ENCODE assay signal across 16 cellular contexts in genomic region chr5:121432-121831, GRCh38. TPM values are rescaled to one million over a fixed set of nuclear protein-coding genes. Genes with fewer than 3 reads are reported as not detected.
DNase-seq lines count a peak whose midpoint lies in the region; ATAC-seq, FAIRE-seq and TF ChIP-seq lines count a peak whose summit lies in the region.
"Had no signal": no experiment of that assay in that cellular context is flagged by ENCODE, and none has a peak within 500 bp of the region (broad histone marks: within the 10 kb centered on the region; RNA-seq: fewer than 3 reads in every experiment).

No MANE protein-coding gene starts in this region.

- no peaks in the 10 kb centered on the region for H3K27me3 Mint-ChIP-seq in WTC11 (ENCODE audit: low read depth)

- TF ChIP-seq CTCF in HepG2 (CRISPR knock-in tag; IDR thresholded peaks at IDR 0.05) (no peak), right lobe of liver (IDR thresholded peaks at IDR 0.05) (no peak), WTC11 (IDR thresholded peaks at IDR 0.05) (no peak)

- H3K4ac ChIP-seq in mesendoderm (ENCODE audit: low read depth, low read length) = no peak overlapping the region

- POLR2A ChIA-PET in HepG2 (lab: Yijun Ruan, JAX) (no interaction called here), WTC11 (lab: Charles Lee) (no interaction called here)

- no peak overlapping the region for H3K23ac ChIP-seq in mesendoderm (ENCODE audit: low read length)

- TF ChIP-seq POLR2A in HepG2 (IDR thresholded peaks at IDR 0.05; ENCODE audit: insufficient read depth in 1 of 2, low read depth in 2 of 2, low read length in 2 of 2) (no peak), right lobe of liver (IDR thresholded peaks at IDR 0.05) (no peak)

- H3K4me1 ChIP-seq in HepG2 (ENCODE audit: insufficient read depth, low read length) = no peaks in the 10 kb centered on the region
- no peaks in the 10 kb centered on the region for H3K4me1 ChIP-seq in right lobe of liver
- H3K4me1 ChIP-seq in mesendoderm (ENCODE audit: control insufficient read depth, low read depth, low read length) = no peaks in the 10 kb centered on the region
- H3K4me1 ChIP-seq: A549, BE2C had no signal

- no peak overlapping the region for H2BK120ac ChIP-seq in mesendoderm (ENCODE audit: low read depth, low read length)

- H3K4me3 ChIP-seq in HepG2 (replicated peaks in 1 of 3; ENCODE audit: insufficient read depth in 1 of 3, low read depth in 2 of 3, low read length in 3 of 3) = no peak overlapping the region
- no peak overlapping the region for H3K4me3 ChIP-seq in right lobe of liver
- H3K4me3 ChIP-seq in mesendoderm (ENCODE audit: low read length) = no peak overlapping the region
- H3K4me3 ChIP-seq: A549, HAP-1 had no signal

- H2BK5ac ChIP-seq in mesendoderm (ENCODE audit: low read length) = no peak overlapping the region

- H3K18ac ChIP-seq in mesendoderm (ENCODE audit: low read length) = no peak overlapping the region

- intact Hi-C loops in HepG2 (cut with micrococcal nuclease; ENCODE audit: unreplicated experiment) (no loop called here), right lobe of liver (cut with DNase I) (no loop called here)

- ATAC-seq in HepG2 (no peak), right lobe of liver (no peak), WTC11 (no peak), GM19328 (IDR thresholded peaks at IDR 0.05; ENCODE audit: unreplicated experiment) (no peak)
- ATAC-seq: A549 had no signal

- TF ChIP-seq EP300 in HepG2 (IDR thresholded peaks at IDR 0.05; ENCODE audit: low read depth in 2 of 2, low read length in 2 of 2) (no peak), HepG2 (CRISPR knock-in tag; IDR thresholded peaks at IDR 0.05; ENCODE audit: borderline replicate concordance) (no peak), Ishikawa (IDR thresholded peaks at IDR 0.05; ENCODE audit: borderline replicate concordance) (no peak)

- no peaks in the 10 kb centered on the region for H3K79me2 ChIP-seq in HepG2 (ENCODE audit: insufficient read depth, low read length)
- H3K79me2 ChIP-seq in mesendoderm (ENCODE audit: control insufficient read depth, insufficient read depth, low read length) = peaks cover under 1% of the 10 kb centered on the region

- peaks cover 2% of the 10 kb centered on the region for H3K79me1 ChIP-seq in mesendoderm (ENCODE audit: low read length)

- H3K9ac ChIP-seq in HepG2 (ENCODE audit: insufficient read depth, low read depth, low read length) = no peak overlapping the region
- H3K9ac ChIP-seq in mesendoderm (ENCODE audit: low read length) = no peak overlapping the region

- no TSS peak for BruUV-seq in HepG2 (replicated peaks; lab: Mats Ljungman, UMichigan)

- H3K9me3 Mint-ChIP-seq in WTC11 = peaks cover 66% of the 10 kb centered on the region

- no peak for DNase-seq in HepG2 (ENCODE audit: low spot score)
- no peak for DNase-seq in right lobe of liver
- no peak for DNase-seq in WTC11 (ENCODE audit: low spot score)
- peak; percentile 34 for DNase-seq in mesendoderm
- no peak for DNase-seq in SW 1271 (lab: John Stamatoyannopoulos, UW)
- DNase-seq in NCI-H226 = no peak
- DNase-seq: BE2C; CD8-positive, alpha-beta memory T cell; DMS53; GOT3; Karpas-422 had no signal

- H3K27me3 ChIP-seq in HepG2 (ENCODE audit: control insufficient read depth in 1 of 2, insufficient read depth in 2 of 2, low read length in 2 of 2) (no peaks in the 10 kb centered on the region; a peak in 1 of 5 replicates), right lobe of liver (no peaks in the 10 kb centered on the region), mesendoderm (ENCODE audit: insufficient read depth, low read length, poor library complexity) (no peaks in the 10 kb centered on the region)
- H3K27me3 ChIP-seq: BE2C had no signal

- no peak for FAIRE-seq in HepG2 (lab: Jason Lieb, UNC)
- FAIRE-seq: A549 had no signal

- no peak overlapping the region for H3K4me2 ChIP-seq in HepG2 (ENCODE audit: low read depth, low read length)
- H3K4me2 ChIP-seq in mesendoderm (ENCODE audit: low read length) = no peak overlapping the region
- H3K4me2 ChIP-seq: A549 had no signal

- H3K56ac ChIP-seq in mesendoderm (ENCODE audit: low read length) = no peak overlapping the region

- no peaks in the 10 kb centered on the region for H4K20me1 ChIP-seq in HepG2 (ENCODE audit: insufficient read depth, low read length)

- no peak overlapping the region for H2BK15ac ChIP-seq in mesendoderm (replicated peaks; ENCODE audit: low read depth)

- H3K9me3 ChIP-seq in HepG2 (ENCODE audit: low read length) (peaks cover 17% of the 10 kb centered on the region), right lobe of liver (no peaks in the 10 kb centered on the region)
- H3K9me3 ChIP-seq: BE2C had no signal

- no peak overlapping the region for H2AFZ ChIP-seq in HepG2 (ENCODE audit: low read length)

- peaks cover 12% of the 10 kb centered on the region for H3K4me1 Mint-ChIP-seq in WTC11
- H3K4me1 Mint-ChIP-seq: CD14-positive monocyte; CD8-positive, alpha-beta memory T cell had no signal

- H3K4me3 Mint-ChIP-seq in WTC11 = no peak overlapping the region
- H3K4me3 Mint-ChIP-seq: CD14-positive monocyte; CD8-positive, alpha-beta memory T cell had no signal

- H3K36me3 ChIP-seq in HepG2 (replicated peaks in 1 of 2; ENCODE audit: control insufficient read depth in 1 of 2, insufficient read depth in 2 of 2, low read length in 2 of 2) (no peaks in the 10 kb centered on the region), right lobe of liver (no peaks in the 10 kb centered on the region), mesendoderm (ENCODE audit: control insufficient read depth, insufficient read depth, low read length) (peaks cover 5% of the 10 kb centered on the region)
- H3K36me3 ChIP-seq: BE2C had no signal

- CTCF ChIA-PET in HepG2 (lab: Yijun Ruan, JAX; ENCODE audit: low intra/inter-chr PET ratio, low total read pairs) = no interaction called here
- CTCF ChIA-PET in WTC11 (lab: Charles Lee) = no interaction called here

- TF ChIP-seq RAD21 in HepG2 (CRISPR knock-in tag; IDR thresholded peaks at IDR 0.05) (no peak), Ishikawa (IDR thresholded peaks at IDR 0.05; ENCODE audit: low read depth) (no peak)

- H4K8ac ChIP-seq in mesendoderm (ENCODE audit: low read depth, low read length) = no peak overlapping the region

- in situ Hi-C loops in HepG2 (cut with HindIII; ENCODE audit: extremely low pct_ligation_motif_present, low pct_unique_long_range_greater_than_20kb) = no loop called here

- H4K5ac ChIP-seq in mesendoderm (ENCODE audit: low read length) = no peak overlapping the region

- H3K27ac ChIP-seq in HepG2 (ENCODE audit: extremely low read length, insufficient read depth, low read length) = no peak overlapping the region
- no peak overlapping the region for H3K27ac ChIP-seq in right lobe of liver
- H3K27ac ChIP-seq in mesendoderm (ENCODE audit: low read depth, low read length) = no peak overlapping the region
- H3K27ac ChIP-seq: A549 had no signal

- peaks cover 84% of the 10 kb centered on the region for H3K36me3 Mint-ChIP-seq in WTC11
- H3K36me3 Mint-ChIP-seq: CD14-positive monocyte; CD8-positive, alpha-beta memory T cell had no signal

- H3K27ac Mint-ChIP-seq in WTC11 = no peak overlapping the region
- H3K27ac Mint-ChIP-seq: CD14-positive monocyte; CD8-positive, alpha-beta memory T cell had no signal

- WGBS in HepG2 (ENCODE audit: low lambda C conversion rate) = 4% methylated on average over 4 of the region's 4 CpGs
- WGBS in right lobe of liver (ENCODE audit: insufficient coverage, low coverage, low lambda C conversion rate, missing lambda C conversion rate) = 71% methylated on average over 4 of the region's 4 CpGs
- no CpG with 5 or more reads among the region's 4 CpGs for WGBS in mesendoderm (ENCODE audit: extremely low coverage, insufficient coverage, low lambda C conversion rate)

- H2AK5ac ChIP-seq in mesendoderm (ENCODE audit: low read length) = no peak overlapping the region

TF ChIP-seq in HepG2, 621 proteins besides CTCF, POLR2A, EP300 and RAD21:
- peak; percentile 96 for TF ChIP-seq ZNF317 (CRISPR knock-in tag; IDR thresholded peaks at IDR 0.05)
- no peak for TF ChIP-seq SOX6 (IDR thresholded peaks at IDR 0.05)
- no peak for TF ChIP-seq SOX6 (CRISPR knock-in tag; IDR thresholded peaks at IDR 0.05)

TF ChIP-seq in WTC11, 78 proteins besides CTCF, POLR2A, EP300 and RAD21:
- TF ChIP-seq ETV6 (CRISPR knock-in tag; IDR thresholded peaks at IDR 0.05) (no peak), ZNF317 (CRISPR knock-in tag; IDR thresholded peaks at IDR 0.05; ENCODE audit: borderline replicate concordance, low read depth) (peak; percentile 100)
TF ChIP-seq in WTC11: peak in this region for 1.

RNA-seq across cellular contexts. Expression of gene PLEKHG4B, which starts 29.5 kb away (rescaled TPM):
- 0.09 TPM in 1 of 2 replicates, not detected in the other for total RNA-seq in HepG2 (2016; rRNA removed; fragmentation: Illumina TruSeq; extraction: Trizol)
- not detected in 2 replicates for total RNA-seq in HepG2 (2016; cell fraction: cytosol; rRNA removed; fragmentation: Illumina TruSeq; extraction: Trizol; ENCODE audit: low read depth)
- total RNA-seq in HepG2 (2016; cell fraction: insoluble cytoplasmic fraction; rRNA removed; fragmentation: Illumina TruSeq; extraction: Trizol) = not detected in 2 replicates
- total RNA-seq in HepG2 (2016; cell fraction: membrane; rRNA removed; fragmentation: Illumina TruSeq; extraction: Trizol) = not detected in 2 replicates
- total RNA-seq in HepG2 (2016; cell fraction: nucleus; rRNA removed; fragmentation: Illumina TruSeq; extraction: Trizol) = not detected in 2 replicates
- polyA plus RNA-seq in HepG2 (2011; rRNA removed) = 0.04 TPM in 1 of 2 replicates, not detected in the other
- 0.04 TPM in 1 of 2 replicates, not detected in the other for polyA plus RNA-seq in HepG2 (2011; cell fraction: cytosol; rRNA removed)
- polyA plus RNA-seq in HepG2 (2011; cell fraction: nucleus; rRNA removed) = 0.16 TPM in 1 of 2 replicates, not detected in the other
- polyA plus RNA-seq in HepG2 (2012) = 0.05 TPM in 1 of 2 replicates, not detected in the other
- not detected in 2 replicates for polyA plus RNA-seq in HepG2 (2016; cell fraction: cytosol; fragmentation: Illumina TruSeq; extraction: Trizol; ENCODE audit: low read depth)
- polyA plus RNA-seq in HepG2 (2016; cell fraction: insoluble cytoplasmic fraction; fragmentation: Illumina TruSeq; extraction: Trizol; ENCODE audit: low read depth) = not detected in 2 replicates
- not detected in 2 replicates for polyA plus RNA-seq in HepG2 (2016; cell fraction: membrane; fragmentation: Illumina TruSeq; extraction: Trizol; ENCODE audit: low read depth)
- not detected in 2 replicates for polyA plus RNA-seq in HepG2 (2016; cell fraction: nucleus; fragmentation: Illumina TruSeq; extraction: Trizol; ENCODE audit: insufficient read depth, low read depth)
- polyA minus RNA-seq in HepG2 (2011; rRNA and poly(A)+ RNA removed; ENCODE audit: low replicate concordance) = not detected in 2 replicates
- not detected in 2 replicates for polyA minus RNA-seq in HepG2 (2011; cell fraction: cytosol; rRNA and poly(A)+ RNA removed)
- polyA minus RNA-seq in HepG2 (2011; cell fraction: nucleus; rRNA and poly(A)+ RNA removed) = 0.13 TPM in 1 of 2 replicates, not detected in the other
- total RNA-seq in right lobe of liver = under 1 TPM in 2 of 6 experiments, not detected in 4; 0.13 to 0.18 TPM
- 51.4 to 53.0 TPM (median 52.1 TPM) in 3 replicates for total RNA-seq in WTC11 (2021)
- polyA plus RNA-seq in mesendoderm (2013, experiment 1 of 2) = 22.0 TPM
- 23.1 TPM for polyA plus RNA-seq in mesendoderm (2013, experiment 2 of 2)
- total RNA-seq: CD8-positive, alpha-beta memory T cell had no signal
- polyA plus RNA-seq: CD14-positive monocyte; CD8-positive, alpha-beta memory T cell had no signal

Comparison
In these comparisons a context has a peak if more than half of its experiments do, and no peak if none do; other contexts are left out.
1. RNA of gene PLEKHG4B, which starts 29.5 kb away (total RNA-seq): 51.4 to 53.0 TPM in WTC11; 0.09 TPM in HepG2 and 0.13 to 0.18 TPM in right lobe of liver; every median in the first group is over 10 times any median in the second.
2. Of the 50 proteins assayed by ChIP-seq in both HepG2 and WTC11: peak only in HepG2: none; only in WTC11: none; in both: ZNF317; in neither: 49.